Comparison of ENCODE assay signal across 10 cellular contexts in the genomic region with DNA sequence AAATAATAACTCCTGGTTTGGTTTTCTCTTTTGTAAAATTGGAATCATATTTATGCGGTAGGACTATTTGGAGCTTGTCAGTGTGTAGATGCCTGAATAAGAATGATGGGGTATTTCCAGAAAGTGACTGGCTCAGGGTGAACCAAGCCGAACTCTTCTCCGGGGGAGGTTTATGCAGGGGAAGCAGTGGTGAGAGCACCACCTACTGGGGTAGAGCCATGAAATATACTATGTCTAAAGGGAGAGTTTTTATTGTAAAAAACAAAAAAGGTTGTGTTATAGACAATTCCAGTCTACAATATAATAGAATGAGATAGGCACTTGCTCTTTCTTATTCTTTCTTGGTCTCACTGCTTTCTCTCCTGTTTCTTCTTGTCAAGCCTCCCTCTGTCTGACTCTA.
DNase-seq lines count a peak whose midpoint lies in the region; ATAC-seq and TF ChIP-seq lines count a peak whose summit lies in the region.
"Had no signal": no experiment of that assay in that cellular context is flagged by ENCODE, and none has a peak within 500 bp of the region (broad histone marks: within the 10 kb centered on the region; RNA-seq: fewer than 3 reads in every experiment).

No MANE protein-coding gene starts in this region.

- no peaks in the 10 kb centered on the region for H3K9me3 Mint-ChIP-seq in nephron
- H3K9me3 Mint-ChIP-seq: brain had no signal

- H3K4me3 Mint-ChIP-seq in nephron = no peak overlapping the region
- H3K4me3 Mint-ChIP-seq: brain had no signal

- H3K4me3 ChIP-seq in astrocyte of the spinal cord (ENCODE audit: low read depth, low read length) = no peak overlapping the region
- H3K4me3 ChIP-seq in MG63 = no peak overlapping the region

- DNase-seq in HT-29 (ENCODE audit: low spot score) = peak; percentile 26
- peak; percentile 6 for DNase-seq in astrocyte of the spinal cord (ENCODE audit: low read depth, low spot score)
- DNase-seq in MG63 = no peak
- DNase-seq in activated CD8-positive, alpha-beta memory T cell treated with anti-CD3 and anti-CD28 coated beads, Interleukin-2, amount 50 U/mL, for 4 hours = no peak
- DNase-seq in NK-92 (lab: John Stamatoyannopoulos, UW; ENCODE audit: unreplicated experiment) = no peak
- DNase-seq: RPMI8226 had no signal

- no peaks in the 10 kb centered on the region for H3K27me3 Mint-ChIP-seq in nephron (ENCODE audit: low read depth)
- H3K27me3 Mint-ChIP-seq: brain had no signal

- ATAC-seq in HG02588 (IDR thresholded peaks at IDR 0.05; ENCODE audit: unreplicated experiment) = no peak

- H3K27ac Mint-ChIP-seq in nephron = no peak overlapping the region
- H3K27ac Mint-ChIP-seq: brain had no signal

- H3K4me1 Mint-ChIP-seq in nephron = no peaks in the 10 kb centered on the region
- H3K4me1 Mint-ChIP-seq: brain had no signal

- no peaks in the 10 kb centered on the region for H3K36me3 Mint-ChIP-seq in nephron (ENCODE audit: low read depth)
- H3K36me3 Mint-ChIP-seq: brain had no signal

- H3K36me3 ChIP-seq in MG63 = no peaks in the 10 kb centered on the region

- no peaks in the 10 kb centered on the region for H3K27me3 ChIP-seq in MG63

- in situ Hi-C loops in astrocyte of the spinal cord (cut with HindIII; ENCODE audit: low sequenced_read_pairs) = no loop called here

- 0 out of 3 replicates have a peak, but pooled peaks have one; percentile 20 for TF ChIP-seq CTCF in GM12872 (IDR thresholded peaks at IDR 0.05; ENCODE audit: insufficient read depth, low read depth, low read length)
- TF ChIP-seq CTCF in astrocyte of the spinal cord (IDR thresholded peaks at IDR 0.05; ENCODE audit: low read depth, low read length) = peak; percentile 22
- TF ChIP-seq CTCF in nephron (IDR thresholded peaks at IDR 0.05; ENCODE audit: unreplicated experiment in 3 of 3) = peak in 2 of 3 experiments; percentile 23 to 29

- no peaks in the 10 kb centered on the region for H3K9me3 ChIP-seq in MG63

Comparison
In these comparisons a context has a peak if more than half of its experiments do, and no peak if none do; other contexts are left out.
1. DNase-seq: peak in HT-29 (single experiment) and astrocyte of the spinal cord (single experiment); none in MG63 (single experiment), activated CD8-positive, alpha-beta memory T cell treated with anti-CD3 and anti-CD28 coated beads, Interleukin-2, amount 50 U/mL, for 4 hours (single experiment) and NK-92 (single experiment).
2. Peak in every context shown above with its lines, with median percentiles within 50 percentile points of each other: CTCF ChIP-seq.